ENCODE assay signal across 14 cellular contexts in genomic region chr21:15210235-15210678, GRCh38.
A peak's percentile ranks its signal among the peaks of the same experiment; 100 is the strongest.
DNase-seq lines count a peak whose midpoint lies in the region; ATAC-seq and TF ChIP-seq lines count a peak whose summit lies in the region.
"Had no signal": no experiment of that assay in that cellular context is flagged by ENCODE, and none has a peak within 500 bp of the region (broad histone marks: within the 10 kb centered on the region; RNA-seq: fewer than 3 reads in every experiment).

No MANE protein-coding gene starts in this region.

- H3K4me1 Mint-ChIP-seq in H9 = peaks cover 0 to 4% of the 10 kb centered on the region in 2 experiments; a peak in 1 of 4 replicates

- H3K27ac ChIP-seq in H9 (ENCODE audit: insufficient read length, low read depth, low read length) (no peak overlapping the region), heart left ventricle (no peak overlapping the region), sigmoid colon (no peak overlapping the region)

- TF ChIP-seq CTCF in H9 (conservative IDR thresholded peaks at IDR 0.05) (no peak), heart left ventricle (IDR thresholded peaks at IDR 0.05) (no peak), sigmoid colon (IDR thresholded peaks at IDR 0.05) (no peak)

- peaks cover 1% of the 10 kb centered on the region; the same call in 1 of the 2 replicates for H3K27me3 Mint-ChIP-seq in H9 (ENCODE audit: low read depth)

- intact Hi-C loops in heart left ventricle (cut with DNase I) (no loop called here), sigmoid colon (cut with DNase I) (no loop called here)

- H3K4me3 ChIP-seq in heart left ventricle (no peak overlapping the region), sigmoid colon (no peak overlapping the region)

- no peak overlapping the region for H2AFZ ChIP-seq in H9 (ENCODE audit: low read length)

- H3K9me3 ChIP-seq in H9 (ENCODE audit: control insufficient read depth, low read depth, low read length) = no peaks in the 10 kb centered on the region
- no peaks in the 10 kb centered on the region for H3K9me3 ChIP-seq in heart left ventricle
- no peaks in the 10 kb centered on the region for H3K9me3 ChIP-seq in sigmoid colon

- no peaks in the 10 kb centered on the region for H3K36me3 Mint-ChIP-seq in H9 (ENCODE audit: insufficient read depth in 1 of 3, low read depth in 3 of 3)
- H3K36me3 Mint-ChIP-seq: immature natural killer cell had no signal

- H3K79me1 ChIP-seq in H9 (ENCODE audit: insufficient read depth, low read depth, low read length, poor library complexity, severe bottlenecking) = no peaks in the 10 kb centered on the region

- H2BK15ac ChIP-seq in H9 (ENCODE audit: low read depth, low read length) = no peak overlapping the region

- H4K8ac ChIP-seq in H9 (replicated peaks; ENCODE audit: insufficient read length, low read depth, low read length) = no peak overlapping the region

- no peak overlapping the region for H3K4me3 Mint-ChIP-seq in H9

- H3K18ac ChIP-seq in H9 (ENCODE audit: insufficient read length, low read depth, low read length) = no peak overlapping the region

- peak in 3 of 4 donors; percentile 18 to 81 (median 71) for ATAC-seq in heart left ventricle
- ATAC-seq in GM19023 (IDR thresholded peaks at IDR 0.05; ENCODE audit: unreplicated experiment) = no peak
- no peak for ATAC-seq in HG03175 (IDR thresholded peaks at IDR 0.05; ENCODE audit: unreplicated experiment)

- H3K27me3 ChIP-seq in H9 (ENCODE audit: insufficient read depth, low read length) (no peaks in the 10 kb centered on the region), heart left ventricle (no peaks in the 10 kb centered on the region), sigmoid colon (no peaks in the 10 kb centered on the region)

- H4K91ac ChIP-seq in H9 (ENCODE audit: insufficient read length, low read depth, low read length) = no peak overlapping the region

- H3K4me1 ChIP-seq in H9 (ENCODE audit: insufficient read depth, low read length) (no peaks in the 10 kb centered on the region), heart left ventricle (peaks cover 0 to 71% (median 0%) of the 10 kb centered on the region in 12 donors), sigmoid colon (no peaks in the 10 kb centered on the region)

- no peak overlapping the region for H4K5ac ChIP-seq in H9 (ENCODE audit: insufficient read length, low read depth, low read length)

- H2BK12ac ChIP-seq in H9 (ENCODE audit: insufficient read length, low read depth, low read length) = peak overlapping the region; percentile 35

- no peak overlapping the region for H3K27ac Mint-ChIP-seq in H9
- H3K27ac Mint-ChIP-seq: activated T-helper 2 cell treated with anti-CD3 and anti-CD28 coated beads, Interferon-gamma antibody, Interleukin-2, Interleukin-4, amounts not matched to agents 10 μg/mL and 5 μg/mL and 100 μg/mL, durations not matched to agents 14 hours and 24 hours and 36 hours; immature natural killer cell had no signal

- no peak overlapping the region for H3T11ph ChIP-seq in H9 (ENCODE audit: low read length)

- H3K9me3 Mint-ChIP-seq in H9 = no peaks in the 10 kb centered on the region
- H3K9me3 Mint-ChIP-seq: activated T-helper 2 cell treated with anti-CD3 and anti-CD28 coated beads, Interferon-gamma antibody, Interleukin-2, Interleukin-4, amounts not matched to agents 10 μg/mL and 5 μg/mL and 100 μg/mL, durations not matched to agents 14 hours and 24 hours and 36 hours; immature natural killer cell had no signal

- no peak overlapping the region for H3K4ac ChIP-seq in H9 (ENCODE audit: low read depth, low read length)

- TF ChIP-seq POLR2A in heart left ventricle (IDR thresholded peaks at IDR 0.05) = no peak
- no peak for TF ChIP-seq POLR2A in sigmoid colon (IDR thresholded peaks at IDR 0.05)

- H3K23ac ChIP-seq in H9 (ENCODE audit: insufficient read length, low read depth, low read length) = no peak overlapping the region

- no peak overlapping the region for H2AK5ac ChIP-seq in H9 (ENCODE audit: insufficient read length, low read length)

- H3K9ac ChIP-seq in H9 (ENCODE audit: extremely low read depth, insufficient read length, low read length) = no peak overlapping the region

- no peak overlapping the region for H3K14ac ChIP-seq in H9 (ENCODE audit: insufficient read depth, low read length)

- no peak overlapping the region for H3K56ac ChIP-seq in H9 (ENCODE audit: insufficient read length, low read depth, low read length)

- no peaks in the 10 kb centered on the region for H3K36me3 ChIP-seq in heart left ventricle
- no peaks in the 10 kb centered on the region for H3K36me3 ChIP-seq in sigmoid colon

- no peaks in the 10 kb centered on the region for H3K79me2 ChIP-seq in H9 (ENCODE audit: insufficient read depth, low read length)

- WGBS in H9 (ENCODE audit: extremely low coverage, insufficient read length, low lambda C conversion rate) = no CpG with 5 or more reads among the region's 3 CpGs
- WGBS in heart left ventricle, 4 donors = 81 to 86% (median 83%) methylated on average over 3 of the region's 3 CpGs
- 88 to 91% methylated on average over 3 of the region's 3 CpGs for WGBS in sigmoid colon, 2 donors

- no peaks in the 10 kb centered on the region for H4K20me1 ChIP-seq in H9 (ENCODE audit: control insufficient read depth, insufficient read depth, insufficient read length)

- no peak overlapping the region for H2BK5ac ChIP-seq in H9 (ENCODE audit: insufficient read length, low read length)

- H3K23me2 ChIP-seq in H9 (ENCODE audit: insufficient read length, low read depth, low read length, poor library complexity, severe bottlenecking) = no peaks in the 10 kb centered on the region

- no peak overlapping the region for H3K4me2 ChIP-seq in H9 (ENCODE audit: insufficient read depth, insufficient read length, low read length)

- TF ChIP-seq EP300 in sigmoid colon (IDR thresholded peaks at IDR 0.05) = no peak

- DNase-seq in H9 (peak; percentile 29), SKM-1 treated with dmso at 0.1 percent for 144 hours (lab: John Stamatoyannopoulos, UW; ENCODE audit: unreplicated experiment) (peak; percentile 82), heart left ventricle (peak in 3 of 5 donors; percentile 14 to 62 (median 52)), sigmoid colon (peak; percentile 71), RPMI8226 (no peak), occipital lobe (lab: John Stamatoyannopoulos, UW) (no peak)
- DNase-seq: DMS79, immature natural killer cell, NCI-H510A treated with DMSO at 0.1 percent for 48 hours, retina, T-helper 9 cell had no signal

- no peak overlapping the region for H2BK20ac ChIP-seq in H9 (ENCODE audit: low read depth, low read length, poor library complexity, severe bottlenecking)

- H2BK120ac ChIP-seq in H9 (ENCODE audit: low read depth, low read length, poor library complexity, severe bottlenecking) = no peak overlapping the region

Comparison
In these comparisons a context has a peak if more than half of its experiments do, and no peak if none do; other contexts are left out.
1. DNase-seq: peak in H9 (single experiment), SKM-1 treated with dmso at 0.1 percent for 144 hours (single experiment), heart left ventricle (3 of 5) and sigmoid colon (single experiment); none in RPMI8226 (single experiment) and occipital lobe (single experiment).
2. ATAC-seq: peak in heart left ventricle (3 of 4); none in GM19023 (single experiment) and HG03175 (single experiment).